ENCODE assay signal across 1 cellular context in the genomic region with DNA sequence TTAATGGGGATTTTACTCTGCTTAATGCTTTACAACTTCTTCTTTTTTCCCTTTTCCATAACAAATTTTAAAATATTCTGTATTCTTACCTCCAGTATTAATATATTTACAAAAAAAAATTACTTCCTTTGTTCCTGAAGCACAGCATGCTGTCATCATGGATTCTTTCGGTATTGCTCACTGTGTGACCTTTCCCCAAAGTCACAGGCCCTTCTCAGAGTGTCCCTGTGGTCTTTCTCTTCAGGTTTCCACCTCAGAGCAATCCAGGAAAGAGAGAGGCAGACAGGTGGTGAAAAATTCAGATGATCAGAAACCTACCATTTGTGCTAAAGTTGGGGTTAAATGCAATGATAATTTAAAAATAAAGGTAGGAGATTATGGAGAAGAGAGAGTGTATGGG.
TF ChIP-seq lines count a peak whose summit lies in the region.

No MANE protein-coding gene starts in this region.

TF ChIP-seq in GM23338, 12 proteins besides CTCF, POLR2A, EP300 and RAD21 (continued from another document):
- TF ChIP-seq, protein P1, sequence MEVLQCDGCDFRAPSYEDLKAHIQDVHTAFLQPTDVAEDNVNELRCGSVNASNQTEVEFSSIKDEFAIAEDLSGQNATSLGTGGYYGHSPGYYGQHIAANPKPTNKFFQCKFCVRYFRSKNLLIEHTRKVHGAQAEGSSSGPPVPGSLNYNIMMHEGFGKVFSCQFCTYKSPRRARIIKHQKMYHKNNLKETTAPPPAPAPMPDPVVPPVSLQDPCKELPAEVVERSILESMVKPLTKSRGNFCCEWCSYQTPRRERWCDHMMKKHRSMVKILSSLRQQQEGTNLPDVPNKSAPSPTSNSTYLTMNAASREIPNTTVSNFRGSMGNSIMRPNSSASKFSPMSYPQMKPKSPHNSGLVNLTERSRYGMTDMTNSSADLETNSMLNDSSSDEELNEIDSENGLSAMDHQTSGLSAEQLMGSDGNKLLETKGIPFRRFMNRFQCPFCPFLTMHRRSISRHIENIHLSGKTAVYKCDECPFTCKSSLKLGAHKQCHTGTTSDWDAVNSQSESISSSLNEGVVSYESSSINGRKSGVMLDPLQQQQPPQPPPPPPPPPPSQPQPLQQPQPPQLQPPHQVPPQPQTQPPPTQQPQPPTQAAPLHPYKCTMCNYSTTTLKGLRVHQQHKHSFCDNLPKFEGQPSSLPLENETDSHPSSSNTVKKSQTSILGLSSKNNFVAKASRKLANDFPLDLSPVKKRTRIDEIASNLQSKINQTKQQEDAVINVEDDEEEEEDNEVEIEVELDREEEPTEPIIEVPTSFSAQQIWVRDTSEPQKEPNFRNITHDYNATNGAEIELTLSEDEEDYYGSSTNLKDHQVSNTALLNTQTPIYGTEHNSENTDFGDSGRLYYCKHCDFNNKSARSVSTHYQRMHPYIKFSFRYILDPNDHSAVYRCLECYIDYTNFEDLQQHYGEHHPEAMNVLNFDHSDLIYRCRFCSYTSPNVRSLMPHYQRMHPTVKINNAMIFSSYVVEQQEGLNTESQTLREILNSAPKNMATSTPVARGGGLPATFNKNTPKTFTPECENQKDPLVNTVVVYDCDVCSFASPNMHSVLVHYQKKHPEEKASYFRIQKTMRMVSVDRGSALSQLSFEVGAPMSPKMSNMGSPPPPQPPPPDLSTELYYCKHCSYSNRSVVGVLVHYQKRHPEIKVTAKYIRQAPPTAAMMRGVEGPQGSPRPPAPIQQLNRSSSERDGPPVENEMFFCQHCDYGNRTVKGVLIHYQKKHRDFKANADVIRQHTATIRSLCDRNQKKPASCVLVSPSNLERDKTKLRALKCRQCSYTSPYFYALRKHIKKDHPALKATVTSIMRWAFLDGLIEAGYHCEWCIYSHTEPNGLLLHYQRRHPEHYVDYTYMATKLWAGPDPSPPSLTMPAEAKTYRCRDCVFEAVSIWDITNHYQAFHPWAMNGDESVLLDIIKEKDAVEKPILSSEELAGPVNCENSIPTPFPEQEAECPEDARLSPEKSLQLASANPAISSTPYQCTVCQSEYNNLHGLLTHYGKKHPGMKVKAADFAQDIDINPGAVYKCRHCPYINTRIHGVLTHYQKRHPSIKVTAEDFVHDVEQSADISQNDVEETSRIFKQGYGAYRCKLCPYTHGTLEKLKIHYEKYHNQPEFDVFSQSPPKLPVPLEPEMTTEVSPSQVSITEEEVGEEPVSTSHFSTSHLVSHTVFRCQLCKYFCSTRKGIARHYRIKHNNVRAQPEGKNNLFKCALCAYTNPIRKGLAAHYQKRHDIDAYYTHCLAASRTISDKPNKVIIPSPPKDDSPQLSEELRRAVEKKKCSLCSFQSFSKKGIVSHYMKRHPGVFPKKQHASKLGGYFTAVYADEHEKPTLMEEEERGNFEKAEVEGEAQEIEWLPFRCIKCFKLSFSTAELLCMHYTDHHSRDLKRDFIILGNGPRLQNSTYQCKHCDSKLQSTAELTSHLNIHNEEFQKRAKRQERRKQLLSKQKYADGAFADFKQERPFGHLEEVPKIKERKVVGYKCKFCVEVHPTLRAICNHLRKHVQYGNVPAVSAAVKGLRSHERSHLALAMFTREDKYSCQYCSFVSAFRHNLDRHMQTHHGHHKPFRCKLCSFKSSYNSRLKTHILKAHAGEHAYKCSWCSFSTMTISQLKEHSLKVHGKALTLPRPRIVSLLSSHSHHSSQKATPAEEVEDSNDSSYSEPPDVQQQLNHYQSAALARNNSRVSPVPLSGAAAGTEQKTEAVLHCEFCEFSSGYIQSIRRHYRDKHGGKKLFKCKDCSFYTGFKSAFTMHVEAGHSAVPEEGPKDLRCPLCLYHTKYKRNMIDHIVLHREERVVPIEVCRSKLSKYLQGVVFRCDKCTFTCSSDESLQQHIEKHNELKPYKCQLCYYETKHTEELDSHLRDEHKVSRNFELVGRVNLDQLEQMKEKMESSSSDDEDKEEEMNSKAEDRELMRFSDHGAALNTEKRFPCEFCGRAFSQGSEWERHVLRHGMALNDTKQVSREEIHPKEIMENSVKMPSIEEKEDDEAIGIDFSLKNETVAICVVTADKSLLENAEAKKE (CRISPR knock-in tag; IDR thresholded peaks at IDR 0.05) = no peak
- TF ChIP-seq EZH2phosphoT487 (IDR thresholded peaks at IDR 0.05; ENCODE audit: unreplicated experiment) = no peak
